Comparison of ENCODE assay signal across 8 cellular contexts in genomic region chrX:68511255-68511654, GRCh38. TPM values are rescaled to one million over a fixed set of nuclear protein-coding genes. Genes with fewer than 3 reads are reported as not detected.
DNase-seq lines count a peak whose midpoint lies in the region; ATAC-seq and TF ChIP-seq lines count a peak whose summit lies in the region.

No MANE protein-coding gene starts in this region.

- DNase-seq in NCI-H146 (lab: John Stamatoyannopoulos, UW), result peak; percentile 8
- DNase-seq in NCI-H146 treated with DMSO at 0.1 percent for 48 hours (lab: John Stamatoyannopoulos, UW; ENCODE audit: unreplicated experiment), result no peak
- DNase-seq in NOMO-1 (lab: John Stamatoyannopoulos, UW; ENCODE audit: unreplicated experiment in 2 of 2), result peak; percentile 40 to 44
- DNase-seq in choroid plexus epithelial cell (ENCODE audit: low read depth), result peak; percentile 59
- DNase-seq in mucosa of descending colon, result peak in 1 of 3 donors; percentile 58
- no peak for DNase-seq in NCI-H187 (lab: John Stamatoyannopoulos, UW)

- no peaks in the 10 kb centered on the region for H3K36me3 ChIP-seq in mucosa of descending colon (ENCODE audit: low read depth)

- ATAC-seq in GM18502 (IDR thresholded peaks at IDR 0.05; ENCODE audit: poor library complexity, unreplicated experiment) (peak; percentile 74), HG03095 (IDR thresholded peaks at IDR 0.05; ENCODE audit: unreplicated experiment) (peak; percentile 73), mucosa of descending colon (peak; percentile 84)

- H3K4me1 ChIP-seq in mucosa of descending colon (ENCODE audit: low read depth), result no peaks in the 10 kb centered on the region

- intact Hi-C loops in mucosa of descending colon (cut with DNase I, micrococcal nuclease), result no loop called here

- no peaks in the 10 kb centered on the region for H3K9me3 ChIP-seq in mucosa of descending colon

- TF ChIP-seq CTCF in choroid plexus epithelial cell (conservative IDR thresholded peaks at IDR 0.05; ENCODE audit: low read depth, low read length) (peak; percentile 79), mucosa of descending colon (IDR thresholded peaks at IDR 0.05) (peak; percentile 33)

- H3K4me3 ChIP-seq in choroid plexus epithelial cell (ENCODE audit: low read depth, low read length) (no peak overlapping the region), mucosa of descending colon (no peak overlapping the region)

RNA-seq across cellular contexts. Expression of gene YIPF6, which starts 12.4 kb away (rescaled TPM):
- total RNA-seq in mucosa of descending colon, result 10 to 100 TPM; 43.4 to 43.9 (median 43.6) TPM

Comparison
In these comparisons a context has a peak if more than half of its experiments do, and no peak if none do; other contexts are left out.
1. DNase-seq: peak in NCI-H146 (single experiment), NOMO-1 (2 of 2) and choroid plexus epithelial cell (single experiment); none in NCI-H146 treated with DMSO at 0.1 percent for 48 hours (single experiment) and NCI-H187 (0 of 2).
2. Peak in every context shown above with its lines, with median percentiles within 50 percentile points of each other: ATAC-seq.